Comparison of ENCODE assay signal across 12 cellular contexts in the genomic region with DNA sequence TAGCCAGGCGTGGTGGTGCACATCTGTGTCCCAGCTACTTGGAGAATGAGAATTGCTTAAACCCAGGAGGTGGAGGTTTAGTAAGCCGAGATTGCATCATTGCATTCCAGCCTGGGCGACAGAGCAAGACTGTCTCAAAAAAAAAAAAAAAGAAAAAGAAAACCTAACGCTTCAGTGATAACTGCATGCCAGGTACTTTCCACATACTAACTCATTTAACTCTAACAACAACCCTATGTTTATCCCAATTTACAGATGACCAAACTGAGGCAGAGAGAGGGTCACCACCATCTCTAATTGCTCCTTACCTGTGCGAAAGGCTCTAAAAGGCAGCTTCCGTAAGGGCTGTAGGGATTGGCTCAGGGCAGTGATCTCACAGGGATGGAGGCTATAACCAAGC. TPM values are rescaled to one million over a fixed set of nuclear protein-coding genes. Genes with fewer than 3 reads are reported as not detected.
A peak's percentile ranks its signal among the peaks of the same experiment; 100 is the strongest.
DNase-seq lines count a peak whose midpoint lies in the region; ATAC-seq, FAIRE-seq and TF ChIP-seq lines count a peak whose summit lies in the region.
"Had no signal": no experiment of that assay in that cellular context is flagged by ENCODE, and none has a peak within 500 bp of the region (broad histone marks: within the 10 kb centered on the region; RNA-seq: fewer than 3 reads in every experiment).

No MANE protein-coding gene starts in this region.

- H3K4me3 ChIP-seq in AG10803 (ENCODE audit: low read length) = no peak overlapping the region
- no peak overlapping the region for H3K4me3 ChIP-seq in body of pancreas
- H3K4me3 ChIP-seq: tibial nerve had no signal

- H3K4me1 ChIP-seq in body of pancreas = peaks cover 28% of the 10 kb centered on the region
- H3K4me1 ChIP-seq: BE2C had no signal

- H3K4me3 Mint-ChIP-seq in glutamatergic neuron (ENCODE audit: unreplicated experiment) = no peak overlapping the region

- H3K9me3 ChIP-seq in body of pancreas = no peaks in the 10 kb centered on the region
- H3K9me3 ChIP-seq: BE2C, SK-N-SH, tibial nerve had no signal

- intact Hi-C loops in body of pancreas (cut with DNase I) = no loop called here

- H3K27ac Mint-ChIP-seq in glutamatergic neuron (ENCODE audit: unreplicated experiment) = no peak overlapping the region

- TF ChIP-seq POLR2A in body of pancreas (IDR thresholded peaks at IDR 0.05) = no peak

- H3K36me3 ChIP-seq in body of pancreas (replicated peaks in 1 of 2; ENCODE audit: insufficient read depth in 1 of 2, low read depth in 2 of 2) = no peaks in the 10 kb centered on the region

- H3K4me1 Mint-ChIP-seq in glutamatergic neuron (ENCODE audit: low read depth, unreplicated experiment) = no peaks in the 10 kb centered on the region

- no peaks in the 10 kb centered on the region for H3K9me3 Mint-ChIP-seq in glutamatergic neuron (ENCODE audit: unreplicated experiment)

- TF ChIP-seq CTCF in AG10803 (conservative IDR thresholded peaks at IDR 0.05; ENCODE audit: low read length) (no peak), body of pancreas (IDR thresholded peaks at IDR 0.05) (no peak), glutamatergic neuron (IDR thresholded peaks at IDR 0.05; ENCODE audit: partially characterized antibody, unreplicated experiment) (no peak)

- peak; percentile 94 for DNase-seq in AG10803 (ENCODE audit: low read depth)
- DNase-seq in M059J (ENCODE audit: low read depth) = peak; percentile 74
- DNase-seq in body of pancreas = peak in 1 of 4 donors; percentile 31
- DNase-seq in left kidney (ENCODE audit: low read depth, low spot score) = peak; percentile 24
- no peak for DNase-seq in NCI-H2196 treated with DMSO at 0.1 percent for 48 hours (lab: John Stamatoyannopoulos, UW; ENCODE audit: unreplicated experiment)
- DNase-seq in effector CD8-positive, alpha-beta T cell (lab: John Stamatoyannopoulos, UW) = no peak
- no peak for DNase-seq in glutamatergic neuron
- DNase-seq in GM19239 (ENCODE audit: insufficient read length, low spot score) = no peak
- DNase-seq: BE2C, NCI-H524, SK-N-SH had no signal

- FAIRE-seq in GM19239 (lab: Jason Lieb, UNC) = no peak

- peak overlapping the region in 1 of 4 donors; percentile 59 for H3K27ac ChIP-seq in body of pancreas

- no peaks in the 10 kb centered on the region for H3K27me3 Mint-ChIP-seq in glutamatergic neuron (ENCODE audit: unreplicated experiment)

- no peaks in the 10 kb centered on the region for H3K27me3 ChIP-seq in body of pancreas
- H3K27me3 ChIP-seq: BE2C, tibial nerve had no signal

- 65 to 73% methylated on average over 6 of the region's 6 CpGs for WGBS in body of pancreas, 2 donors

- peak; percentile 35 for ATAC-seq in body of pancreas

- no peaks in the 10 kb centered on the region for H3K36me3 Mint-ChIP-seq in glutamatergic neuron (ENCODE audit: unreplicated experiment)

RNA-seq across cellular contexts. Expression of a gene that starts 11.6 kb away (rescaled TPM):
- 20.1 and 21.7 TPM in 2 replicates for total RNA-seq in M059J (2014; rRNA removed; shearing (Covaris generic))
- total RNA-seq in body of pancreas (10 to 100 TPM; 22.3 to 31.3 TPM), glutamatergic neuron (ENCODE audit: unreplicated experiment) (60.9 TPM)

Comparison
In these comparisons a context has a peak if more than half of its experiments do, and no peak if none do; other contexts are left out.
1. DNase-seq: peak in AG10803 (single experiment), M059J (single experiment) and left kidney (single experiment); none in NCI-H2196 treated with DMSO at 0.1 percent for 48 hours (single experiment), effector CD8-positive, alpha-beta T cell (single experiment), glutamatergic neuron (single experiment) and GM19239 (single experiment).